ENCODE assay signal across 8 cellular contexts in the genomic region with DNA sequence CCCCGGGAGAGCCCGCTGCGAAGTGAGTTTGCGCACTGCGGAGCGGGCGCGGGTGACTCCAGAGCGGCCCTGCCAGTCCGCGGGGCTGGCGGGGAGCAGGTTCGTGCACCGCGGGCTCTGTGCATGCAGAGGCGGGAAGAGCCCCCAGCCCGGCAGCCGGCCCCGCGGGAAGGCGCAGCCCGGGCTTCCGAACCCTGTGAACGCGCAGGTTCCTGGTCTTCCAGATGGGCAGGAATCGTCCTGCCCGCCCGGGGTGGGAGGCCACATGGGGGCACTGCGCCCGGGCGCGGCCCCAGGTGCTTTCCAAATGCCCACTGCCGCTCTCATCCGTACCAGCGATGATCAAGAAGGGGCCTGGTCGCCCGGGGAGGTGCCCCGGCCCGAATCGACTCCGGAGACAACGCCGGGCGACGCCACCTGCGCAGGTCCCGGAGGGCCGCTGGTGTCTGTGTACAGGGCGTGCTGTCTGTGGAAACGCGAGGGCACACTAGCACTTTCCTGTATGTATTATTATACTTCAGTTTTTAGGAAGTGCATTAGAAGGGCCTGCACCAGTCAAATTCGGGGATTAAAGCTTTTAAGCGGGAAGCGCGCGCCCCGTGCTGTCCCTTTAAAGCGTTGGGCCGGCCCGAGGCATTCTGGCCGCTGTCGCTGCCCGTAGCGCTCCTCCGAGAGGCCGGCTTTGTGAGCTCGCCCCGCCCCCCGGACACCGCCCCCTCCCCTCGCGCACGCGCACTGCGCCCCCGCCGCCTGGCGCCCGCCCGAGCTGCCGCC. TPM values are rescaled to one million over a fixed set of nuclear protein-coding genes. Genes with fewer than 3 reads are reported as not detected.
DNase-seq lines count a peak whose midpoint lies in the region; ATAC-seq, FAIRE-seq and TF ChIP-seq lines count a peak whose summit lies in the region.

A gene (plus strand): TSS at position 740 of the 774 bp plus-strand sequence. CDS start 3,796 bp downstream, outside the sequence.

- H3K4me2 ChIP-seq in keratinocyte (ENCODE audit: control insufficient read depth, extremely low read depth, insufficient read depth, low read depth, low read length) = peak within 1 kb of the TSS; percentile 95

- H3K27ac ChIP-seq in ACC112 (ENCODE audit: low read depth, low read length) (peak within 1 kb of the TSS; percentile 59; the same call in 1 of the 2 replicates), keratinocyte (ENCODE audit: control insufficient read depth, insufficient read depth, low read length) (peak within 1 kb of the TSS; percentile 66)

- DNase-seq in NCI-H460 (ENCODE audit: extremely low read depth, low read depth) = peak; percentile 89
- peak; percentile 86 for DNase-seq in activated CD4-positive, alpha-beta T cell treated with anti-CD3 and anti-CD28 coated beads for 1 hour
- DNase-seq in cerebellar cortex (ENCODE audit: low spot score) = peak; percentile 89
- DNase-seq in keratinocyte (ENCODE audit: low read depth, low spot score) = no peak
- DNase-seq in stimulated activated CD4-positive, alpha-beta T cell treated with anti-CD3 and anti-CD28 coated beads, Interleukin-12 subunit alpha, Interleukin-12 subunit beta, amount 100 ng/mL, for 4 hours = peak; percentile 92

- H2AFZ ChIP-seq in ACC112 (ENCODE audit: low read length, unreplicated experiment) (peak within 1 kb of the TSS; percentile 100), keratinocyte (ENCODE audit: control insufficient read depth, low read length) (peak within 1 kb of the TSS; percentile 93)

- H3K36me3 ChIP-seq in ACC112 (ENCODE audit: insufficient read depth, low read length) (0 out of 2 replicates have a peak, but pooled peaks cover 7% of the 10 kb centered on the region), keratinocyte (ENCODE audit: control insufficient read depth in 2 of 2, extremely low read depth in 1 of 2, insufficient read depth in 2 of 2, low read length in 2 of 2) (peaks cover 0 to 7% of the 10 kb centered on the region in 2 experiments)

- H3K9me3 ChIP-seq in keratinocyte (ENCODE audit: control insufficient read depth, low read depth, low read length) = no peaks in the 10 kb centered on the region

- H4K20me1 ChIP-seq in keratinocyte (ENCODE audit: control insufficient read depth, extremely low read depth, insufficient read depth, low read length) = peaks cover 11% of the 10 kb centered on the region

- H3K9me1 ChIP-seq in keratinocyte (ENCODE audit: control insufficient read depth, extremely low read depth, insufficient read depth, low read length) = no peaks in the 10 kb centered on the region

- peak; percentile 47 for ATAC-seq in HG03139 (IDR thresholded peaks at IDR 0.05; ENCODE audit: unreplicated experiment)

- H3K4me3 ChIP-seq in ACC112 (ENCODE audit: low read depth, low read length) = peak within 1 kb of the TSS; percentile 100
- H3K4me3 ChIP-seq in keratinocyte (ENCODE audit: control insufficient read depth in 2 of 3, extremely low read depth in 1 of 3, insufficient read depth in 2 of 3, low read depth in 1 of 3, low read length in 3 of 3) = peak within 1 kb of the TSS; percentile 87 to 93 (median 90)

- no peak for FAIRE-seq in keratinocyte (lab: Jason Lieb, UNC)

- dilution Hi-C loops in keratinocyte (cut with MboI; ENCODE audit: extremely low pct_ligation_motif_present, low sequenced_read_pairs) = no loop called here

- TF ChIP-seq POLR2A in GM18526 (IDR thresholded peaks at IDR 0.05; ENCODE audit: extremely low read depth, insufficient read length) = peak; percentile 62

- TF ChIP-seq CTCF in keratinocyte (optimal IDR thresholded peaks at IDR 0.05 in 1 of 3, IDR thresholded peaks at IDR 0.05 in 1 of 3, conservative IDR thresholded peaks at IDR 0.05 in 1 of 3; ENCODE audit: extremely low read depth in 1 of 3, insufficient read depth in 2 of 3, low read length in 3 of 3) = peak in 2 of 3 experiments; percentile 17 to 23

- H3K4me1 ChIP-seq in ACC112 (ENCODE audit: control insufficient read depth, insufficient read depth, low read length, unreplicated experiment) (peaks cover 33% of the 10 kb centered on the region), keratinocyte (ENCODE audit: control insufficient read depth, extremely low read depth, insufficient read depth, low read length) (peaks cover 39% of the 10 kb centered on the region)

- H3K27me3 ChIP-seq in ACC112 (ENCODE audit: insufficient read depth, low read length) (no peaks in the 10 kb centered on the region), keratinocyte (ENCODE audit: control insufficient read depth, extremely low read depth, insufficient read depth, low read length) (no peaks in the 10 kb centered on the region)

- H3K9ac ChIP-seq in keratinocyte (ENCODE audit: control insufficient read depth, extremely low read depth, insufficient read depth, low read length) = peak within 1 kb of the TSS; percentile 89

- H3K79me2 ChIP-seq in ACC112 (ENCODE audit: control insufficient read depth, insufficient read depth, low read length, unreplicated experiment) (peaks cover 43% of the 10 kb centered on the region), keratinocyte (ENCODE audit: control insufficient read depth, insufficient read depth, low read length) (peaks cover 43% of the 10 kb centered on the region)

RNA-seq across cellular contexts. Expression of the gene that starts here (rescaled TPM):
- total RNA-seq in NCI-H460 (2014; rRNA removed; shearing (Covaris generic)) = 27.2 and 32.3 TPM in 2 replicates
- 68.9 and 75.1 TPM in 2 replicates for polyA plus RNA-seq in NCI-H460 (2014; cell fraction: nucleus; rRNA removed)
- polyA plus RNA-seq in keratinocyte = 20.3 to 41.8 TPM (median 31.2 TPM) in 3 replicates
- 5.2 TPM for polyA plus RNA-seq in keratinocyte (2011; ENCODE audit: low read depth)
- polyA plus RNA-seq in keratinocyte (2011; cell fraction: cytosol; rRNA removed) = 29.4 and 29.9 TPM in 2 replicates
- polyA plus RNA-seq in keratinocyte (2011; cell fraction: nucleus; rRNA removed) = 44.8 and 44.9 TPM in 2 replicates
- polyA plus RNA-seq in keratinocyte (2012; ENCODE audit: low replicate concordance) = 16.1 and 34.1 TPM in 2 replicates
- polyA minus RNA-seq in keratinocyte = 13.5 to 36.0 TPM (median 17.8 TPM) in 3 replicates
- polyA minus RNA-seq in keratinocyte (2011; cell fraction: cytosol; rRNA and poly(A)+ RNA removed) = 16.1 TPM
- polyA minus RNA-seq in keratinocyte (2011; cell fraction: nucleus; rRNA and poly(A)+ RNA removed) = 13.5 and 18.4 TPM in 2 replicates
